In the genomic region with DNA sequence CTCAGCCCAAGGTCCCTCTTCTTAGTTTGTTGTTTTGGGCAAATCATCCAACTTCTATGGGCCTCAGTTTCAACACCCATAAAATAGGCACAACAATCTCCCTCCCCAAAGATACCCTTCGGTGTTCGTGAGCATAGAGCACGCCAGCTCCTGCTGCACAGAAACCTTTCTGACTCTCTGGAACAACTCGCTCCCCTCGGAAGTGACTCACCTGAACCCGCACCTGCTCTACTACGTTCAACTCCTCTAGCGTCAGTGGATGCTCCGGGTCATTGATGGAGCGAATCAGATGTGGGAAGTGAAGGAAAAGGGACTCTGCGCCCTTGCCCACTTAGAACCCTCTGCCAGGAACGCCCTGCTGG, we compare ENCODE assay signal across 2 cellular contexts.
TF ChIP-seq lines count a peak whose summit lies in the region.

No MANE protein-coding gene starts in this region.

TF ChIP-seq in HEK293, 187 proteins besides CTCF, POLR2A, EP300 and RAD21:
- TF ChIP-seq, protein P1, sequence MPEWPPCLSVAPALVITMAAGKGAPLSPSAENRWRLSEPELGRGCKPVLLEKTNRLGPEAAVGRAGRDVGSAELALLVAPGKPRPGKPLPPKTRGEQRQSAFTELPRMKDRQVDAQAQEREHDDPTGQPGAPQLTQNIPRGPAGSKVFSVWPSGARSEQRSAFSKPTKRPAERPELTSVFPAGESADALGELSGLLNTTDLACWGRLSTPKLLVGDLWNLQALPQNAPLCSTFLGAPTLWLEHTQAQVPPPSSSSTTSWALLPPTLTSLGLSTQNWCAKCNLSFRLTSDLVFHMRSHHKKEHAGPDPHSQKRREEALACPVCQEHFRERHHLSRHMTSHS (tag by site-specific recombination; IDR thresholded peaks at IDR 0.05): no peak
- TF ChIP-seq ZXDB (tag by site-specific recombination; IDR thresholded peaks at IDR 0.05) (no peak), ZNF394 (tag by site-specific recombination; IDR thresholded peaks at IDR 0.05; ENCODE audit: borderline replicate concordance) (no peak), PATZ1 (tag by site-specific recombination; IDR thresholded peaks at IDR 0.05) (no peak), ZSCAN16 (tag by site-specific recombination; IDR thresholded peaks at IDR 0.05) (no peak), ZNF660 (tag by site-specific recombination; IDR thresholded peaks at IDR 0.05) (no peak), ZNF274 (IDR thresholded peaks at IDR 0.05; ENCODE audit: low read length) (no peak), ZNF274 (tag by site-specific recombination; IDR thresholded peaks at IDR 0.05; ENCODE audit: borderline replicate concordance) (no peak), FEZF1 (tag by site-specific recombination; IDR thresholded peaks at IDR 0.05) (no peak), ZNF157 (tag by site-specific recombination; IDR thresholded peaks at IDR 0.05) (no peak), YY1 (tag by site-specific recombination; IDR thresholded peaks at IDR 0.05) (no peak), ZNF624 (tag by site-specific recombination; IDR thresholded peaks at IDR 0.05) (no peak)
- TF ChIP-seq, protein P2, sequence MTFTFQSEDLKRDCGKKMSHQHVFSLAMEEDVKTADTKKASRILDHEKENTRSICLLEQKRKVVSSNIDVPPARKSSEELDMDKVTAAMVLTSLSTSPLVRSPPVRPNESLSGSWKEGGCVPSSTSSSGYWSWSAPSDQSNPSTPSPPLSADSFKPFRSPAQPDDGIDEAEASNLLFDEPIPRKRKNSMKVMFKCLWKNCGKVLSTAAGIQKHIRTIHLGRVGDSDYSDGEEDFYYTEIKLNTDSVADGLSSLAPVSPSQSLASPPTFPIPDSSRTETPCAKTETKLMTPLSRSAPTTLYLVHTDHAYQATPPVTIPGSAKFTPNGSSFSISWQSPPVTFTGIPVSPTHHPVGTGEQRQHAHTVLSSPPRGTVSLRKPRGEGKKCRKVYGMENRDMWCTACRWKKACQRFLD (tag by site-specific recombination; IDR thresholded peaks at IDR 0.05): no peak
- TF ChIP-seq, protein P3, sequence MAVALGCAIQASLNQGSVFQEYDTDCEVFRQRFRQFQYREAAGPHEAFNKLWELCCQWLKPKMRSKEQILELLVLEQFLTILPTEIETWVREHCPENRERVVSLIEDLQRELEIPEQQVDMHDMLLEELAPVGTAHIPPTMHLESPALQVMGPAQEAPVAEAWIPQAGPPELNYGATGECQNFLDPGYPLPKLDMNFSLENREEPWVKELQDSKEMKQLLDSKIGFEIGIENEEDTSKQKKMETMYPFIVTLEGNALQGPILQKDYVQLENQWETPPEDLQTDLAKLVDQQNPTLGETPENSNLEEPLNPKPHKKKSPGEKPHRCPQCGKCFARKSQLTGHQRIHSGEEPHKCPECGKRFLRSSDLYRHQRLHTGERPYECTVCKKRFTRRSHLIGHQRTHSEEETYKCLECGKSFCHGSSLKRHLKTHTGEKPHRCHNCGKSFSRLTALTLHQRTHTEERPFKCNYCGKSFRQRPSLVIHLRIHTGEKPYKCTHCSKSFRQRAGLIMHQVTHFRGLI (tag by site-specific recombination; IDR thresholded peaks at IDR 0.05): no peak
- TF ChIP-seq, protein P4, sequence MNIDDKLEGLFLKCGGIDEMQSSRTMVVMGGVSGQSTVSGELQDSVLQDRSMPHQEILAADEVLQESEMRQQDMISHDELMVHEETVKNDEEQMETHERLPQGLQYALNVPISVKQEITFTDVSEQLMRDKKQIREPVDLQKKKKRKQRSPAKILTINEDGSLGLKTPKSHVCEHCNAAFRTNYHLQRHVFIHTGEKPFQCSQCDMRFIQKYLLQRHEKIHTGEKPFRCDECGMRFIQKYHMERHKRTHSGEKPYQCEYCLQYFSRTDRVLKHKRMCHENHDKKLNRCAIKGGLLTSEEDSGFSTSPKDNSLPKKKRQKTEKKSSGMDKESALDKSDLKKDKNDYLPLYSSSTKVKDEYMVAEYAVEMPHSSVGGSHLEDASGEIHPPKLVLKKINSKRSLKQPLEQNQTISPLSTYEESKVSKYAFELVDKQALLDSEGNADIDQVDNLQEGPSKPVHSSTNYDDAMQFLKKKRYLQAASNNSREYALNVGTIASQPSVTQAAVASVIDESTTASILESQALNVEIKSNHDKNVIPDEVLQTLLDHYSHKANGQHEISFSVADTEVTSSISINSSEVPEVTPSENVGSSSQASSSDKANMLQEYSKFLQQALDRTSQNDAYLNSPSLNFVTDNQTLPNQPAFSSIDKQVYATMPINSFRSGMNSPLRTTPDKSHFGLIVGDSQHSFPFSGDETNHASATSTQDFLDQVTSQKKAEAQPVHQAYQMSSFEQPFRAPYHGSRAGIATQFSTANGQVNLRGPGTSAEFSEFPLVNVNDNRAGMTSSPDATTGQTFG (tag by site-specific recombination; IDR thresholded peaks at IDR 0.05; ENCODE audit: borderline replicate concordance): no peak

TF ChIP-seq in H1, 55 proteins besides CTCF, POLR2A, EP300 and RAD21:
- TF ChIP-seq RXRA (IDR thresholded peaks at IDR 0.05; ENCODE audit: insufficient read depth, low read depth, low read length) (no peak), CBX8 (IDR thresholded peaks at IDR 0.05; ENCODE audit: borderline replicate concordance, low read depth, low read length) (no peak), SRF (IDR thresholded peaks at IDR 0.05; ENCODE audit: low read depth, low read length) (no peak), SAP30 (IDR thresholded peaks at IDR 0.05; ENCODE audit: insufficient read depth, insufficient replicate concordance, low read length) (peak; percentile 63), CHD2 (IDR thresholded peaks at IDR 0.05; ENCODE audit: low read length) (no peak), TAF1 (IDR thresholded peaks at IDR 0.05; ENCODE audit: low read depth, low read length) (no peak), KDM4A (IDR thresholded peaks at IDR 0.05; ENCODE audit: low read depth, low read length, severe bottlenecking) (no peak)
- TF ChIP-seq, protein P5, sequence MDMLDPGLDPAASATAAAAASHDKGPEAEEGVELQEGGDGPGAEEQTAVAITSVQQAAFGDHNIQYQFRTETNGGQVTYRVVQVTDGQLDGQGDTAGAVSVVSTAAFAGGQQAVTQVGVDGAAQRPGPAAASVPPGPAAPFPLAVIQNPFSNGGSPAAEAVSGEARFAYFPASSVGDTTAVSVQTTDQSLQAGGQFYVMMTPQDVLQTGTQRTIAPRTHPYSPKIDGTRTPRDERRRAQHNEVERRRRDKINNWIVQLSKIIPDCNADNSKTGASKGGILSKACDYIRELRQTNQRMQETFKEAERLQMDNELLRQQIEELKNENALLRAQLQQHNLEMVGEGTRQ (IDR thresholded peaks at IDR 0.05; ENCODE audit: low read length): no peak
